In genomic region chr7:148615085-148615750, GRCh38 we compare ENCODE assay signal across 37 cellular contexts. TPM values are rescaled to one million over a fixed set of nuclear protein-coding genes. Genes with fewer than 3 reads are reported as not detected.
"Had no signal": no experiment of that assay in that cellular context is flagged by ENCODE, and none has a peak within 500 bp of the region (broad histone marks: within the 10 kb centered on the region; RNA-seq: fewer than 3 reads in every experiment).

No MANE protein-coding gene starts in this region.

- H3K27ac ChIP-seq: brain microvascular endothelial cell, KMS-11, WERI-Rb-1 had no signal

- H3K4me2 ChIP-seq: KMS-11 had no signal

- DNase-seq: activated CD4-positive, alpha-beta memory T cell treated with anti-CD3 and anti-CD28 coated beads, Interleukin-2, amount 10 ng/mL, durations not matched to agents 7 days and 5 days; activated CD4-positive, alpha-beta T cell treated with anti-CD3 and anti-CD28 coated beads for 1 hour; activated CD4-positive, alpha-beta T cell treated with anti-CD3 and anti-CD28 coated beads for 48 hours; activated CD4-positive, CD25-positive, alpha-beta regulatory T cell; activated CD8-positive, alpha-beta memory T cell treated with anti-CD3 and anti-CD28 coated beads for 24 hours; activated CD8-positive, alpha-beta memory T cell treated with anti-CD3 and anti-CD28 coated beads, Interleukin-2, amount 10 ng/mL, durations not matched to agents 7 days and 5 days; activated CD8-positive, alpha-beta memory T cell treated with anti-CD3 and anti-CD28 coated beads, Interleukin-2, amount 50 U/mL, for 48 hours; activated effector memory CD4-positive, alpha-beta T cell treated with Interleukin-2 at 50 U/mL for 16 hours; activated naive CD4-positive, alpha-beta T cell treated with anti-CD3 and anti-CD28 coated beads, Interleukin-2, amount 10 ng/mL, durations not matched to agents 7 days and 5 days; activated naive CD8-positive, alpha-beta T cell treated with anti-CD3 and anti-CD28 coated beads for 36 hours; activated T-cell treated with anti-CD3 and anti-CD28 coated beads, Interleukin-2, amount 50 U/mL, for 48 hours; amniotic stem cell; aorta; brain microvascular endothelial cell; central memory CD4-positive, alpha-beta T cell; MM.1S; NCI-H1092; NCI-H1436 treated with DMSO at 0.1 percent for 48 hours; NCI-H1694 treated with DMSO at 0.1 percent for 48 hours; NCI-H2029 treated with DMSO at 0.1 percent for 48 hours; NCI-H2107; NCI-H2171; NCI-H2227 treated with DMSO at 0.1 percent for 48 hours; NCI-H446; NCI-H510A treated with DMSO at 0.1 percent for 48 hours; NK-92 treated with Interleukin-12 subunit alpha and Interleukin-12 subunit beta, amount 100 ng/mL, for 24 hours; SHP77; SW 1271; T-helper 1 cell; T-helper 2 cell; T-helper 9 cell; WERI-Rb-1 had no signal

- H3K36me3 ChIP-seq: brain microvascular endothelial cell, WERI-Rb-1 had no signal

- ATAC-seq: activated CD8-positive, alpha-beta memory T cell treated with anti-CD3 and anti-CD28 coated beads, Interleukin-2, amount 10 ng/mL, durations not matched to agents 7 days and 5 days; Panc1 had no signal

RNA-seq across cellular contexts. Expression of gene C7orf33, which starts 24.7 kb away (rescaled TPM):
- total RNA-seq: activated CD4-positive, alpha-beta memory T cell treated with anti-CD3 and anti-CD28 coated beads, Interleukin-2, amount 10 ng/mL, durations not matched to agents 7 days and 5 days; activated CD8-positive, alpha-beta memory T cell treated with anti-CD3 and anti-CD28 coated beads, Interleukin-2, amount 10 ng/mL, durations not matched to agents 7 days and 5 days; activated naive CD8-positive, alpha-beta T cell treated with anti-CD3 and anti-CD28 coated beads for 36 hours; aorta; LHCN-M2; RPMI7951; SK-MEL-5 had no signal
- polyA plus RNA-seq: aorta had no signal
